In genomic region chr7:101602082-101602481, GRCh38 we compare ENCODE assay signal across 1 cellular context.
TF ChIP-seq lines count a peak whose summit lies in the region.

No MANE protein-coding gene starts in this region.

TF ChIP-seq in H1, 55 proteins besides CTCF, POLR2A, EP300 and RAD21:
- peak in 1 of 2 experiments; percentile 62; a peak in 1 of 4 replicates for TF ChIP-seq HDAC2 (IDR thresholded peaks at IDR 0.05; ENCODE audit: borderline replicate concordance in 1 of 2, low read depth in 2 of 2, low read length in 2 of 2)
- TF ChIP-seq MAFK (IDR thresholded peaks at IDR 0.05; ENCODE audit: low read depth, low read length) = no peak
- TF ChIP-seq KDM1A (IDR thresholded peaks at IDR 0.05; ENCODE audit: borderline replicate concordance, low read length) = peak; percentile 88
- TF ChIP-seq CHD2 (IDR thresholded peaks at IDR 0.05; ENCODE audit: low read length) = no peak
- TF ChIP-seq JUND (IDR thresholded peaks at IDR 0.05; ENCODE audit: low read length) = 0 out of 2 replicates have a peak, but pooled peaks have one; percentile 9
